Comparison of ENCODE assay signal across 15 cellular contexts in the genomic region with DNA sequence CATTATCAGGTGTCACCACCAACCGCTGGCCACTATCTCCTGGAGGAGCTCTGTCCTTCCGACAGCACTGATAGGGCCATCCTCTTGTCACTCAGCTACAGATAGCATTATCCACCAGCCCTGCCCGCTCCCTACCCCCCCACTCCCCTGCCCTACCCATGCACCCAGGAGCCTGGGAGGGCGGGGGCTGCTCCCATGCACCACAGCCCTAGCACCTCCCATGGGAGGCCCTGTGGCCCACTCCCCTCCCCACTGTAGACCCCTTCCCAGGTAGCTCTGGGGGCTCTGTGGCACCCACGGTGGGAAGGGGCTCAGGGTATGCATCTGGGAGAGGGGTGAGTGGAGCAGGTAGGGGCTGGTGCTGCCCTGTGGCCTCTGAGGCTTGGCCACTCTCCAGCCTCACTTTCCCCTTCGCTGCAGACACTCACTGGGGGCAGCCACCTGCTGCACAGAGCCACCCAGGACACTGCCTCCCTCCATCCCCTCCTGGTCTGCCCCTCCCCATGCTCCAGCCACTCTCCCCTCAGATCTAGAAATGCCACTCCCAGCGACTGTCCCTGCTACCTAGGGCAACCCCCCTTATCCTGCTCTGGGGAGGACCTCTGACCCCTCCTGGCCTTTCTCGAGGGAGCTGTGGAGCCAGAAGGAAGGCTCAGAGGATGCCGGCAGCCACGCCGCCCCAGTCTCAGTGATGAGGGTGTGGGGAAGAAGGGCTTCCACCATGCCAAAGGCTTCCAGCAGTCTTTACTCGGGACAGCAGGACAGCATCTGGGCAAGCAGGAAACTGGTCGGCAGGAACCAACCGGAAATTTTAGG. TPM values are rescaled to one million over a fixed set of nuclear protein-coding genes. Genes with fewer than 3 reads are reported as not detected.
DNase-seq lines count a peak whose midpoint lies in the region; ATAC-seq, FAIRE-seq and TF ChIP-seq lines count a peak whose summit lies in the region.
"Had no signal": no experiment of that assay in that cellular context is flagged by ENCODE, and none has a peak within 500 bp of the region (broad histone marks: within the 10 kb centered on the region; RNA-seq: fewer than 3 reads in every experiment).

No MANE protein-coding gene starts in this region.

- H3K4ac ChIP-seq in H9 (ENCODE audit: low read depth, low read length) = no peak overlapping the region

- TF ChIP-seq CTCF in BE2C (IDR thresholded peaks at IDR 0.05; ENCODE audit: low read depth, low read length) (no peak), H9 (conservative IDR thresholded peaks at IDR 0.05) (no peak), K562 (IDR thresholded peaks at IDR 0.05 in 2 of 3, conservative IDR thresholded peaks at IDR 0.05 in 1 of 3; ENCODE audit: insufficient read depth in 2 of 3, low read depth in 1 of 3, low read length in 3 of 3) (no peak), mucosa of descending colon (IDR thresholded peaks at IDR 0.05) (no peak)

- no peak for TF ChIP-seq POLR2A in K562 (conservative IDR thresholded peaks at IDR 0.05)

- intact Hi-C loops in K562 (cut with micrococcal nuclease) (no loop called here), mucosa of descending colon (cut with DNase I, micrococcal nuclease) (no loop called here)

- H3K56ac ChIP-seq in H9 (ENCODE audit: insufficient read length, low read depth, low read length) = no peak overlapping the region

- peak; percentile 72 for ATAC-seq in K562
- ATAC-seq in mucosa of descending colon = no peak
- ATAC-seq in HG02798 (IDR thresholded peaks at IDR 0.05; ENCODE audit: poor library complexity, unreplicated experiment) = no peak
- ATAC-seq in GM18909 (IDR thresholded peaks at IDR 0.05; ENCODE audit: poor library complexity, unreplicated experiment) = no peak
- ATAC-seq: activated T-cell treated with anti-CD3 and anti-CD28 coated beads, Interleukin-2, amount 50 U/mL, for 4 hours; heart right ventricle had no signal

- H3K36me3 Mint-ChIP-seq in H9 (ENCODE audit: insufficient read depth in 1 of 3, low read depth in 3 of 3) = no peaks in the 10 kb centered on the region

- DNase-seq in BE2C = peak; percentile 6
- peak; percentile 39 for DNase-seq in H9
- peak; percentile 76 to 91 (median 88) for DNase-seq in K562 (ENCODE audit: extremely low read depth in 1 of 4, low spot score in 3 of 4)
- peak in 2 of 3 donors; percentile 15 to 37 for DNase-seq in mucosa of descending colon
- DNase-seq in KG1 (lab: John Stamatoyannopoulos, UW) = no peak
- no peak for DNase-seq in MG63
- DNase-seq: activated T-cell treated with anti-CD3 and anti-CD28 coated beads, Interleukin-2, amount 50 U/mL, for 4 hours; heart right ventricle; mammary epithelial cell had no signal

- H3K4me1 Mint-ChIP-seq in H9 = peaks cover 11 to 26% of the 10 kb centered on the region in 2 experiments

- H4K20me1 ChIP-seq in H9 (ENCODE audit: control insufficient read depth, insufficient read depth, insufficient read length) = no peaks in the 10 kb centered on the region
- H4K20me1 ChIP-seq in K562 (replicated peaks; ENCODE audit: control insufficient read depth, insufficient read depth, low read length) = no peaks in the 10 kb centered on the region

- H3K27me3 ChIP-seq in BE2C (no peaks in the 10 kb centered on the region), H9 (ENCODE audit: insufficient read depth, low read length) (no peaks in the 10 kb centered on the region), K562 (ENCODE audit: control insufficient read depth in 2 of 2, insufficient read depth in 2 of 2, low read length in 2 of 2) (peaks cover 0 to 21% of the 10 kb centered on the region in 2 experiments; a peak in 2 of 5 replicates), MG63 (no peaks in the 10 kb centered on the region)

- peak; percentile 82 for FAIRE-seq in K562 (lab: Jason Lieb, UNC)
- FAIRE-seq: endometrium, TTC549 had no signal

- BruUV-seq in K562 (replicated peaks; lab: Mats Ljungman, UMichigan) = no TSS peak

- H2AFZ ChIP-seq in H9 (ENCODE audit: low read length) = no peak overlapping the region
- peak overlapping the region; percentile 50 for H2AFZ ChIP-seq in K562 (ENCODE audit: low read depth, low read length)

- WGBS in H9 (ENCODE audit: extremely low coverage, insufficient read length, low lambda C conversion rate) = no CpG with 5 or more reads among the region's 14 CpGs
- WGBS in K562 (ENCODE audit: insufficient coverage, low coverage, missing lambda C conversion rate) = 7% methylated on average over 11 of the region's 14 CpGs

- no peaks in the 10 kb centered on the region for H3K27me3 Mint-ChIP-seq in H9 (ENCODE audit: low read depth)

- H2BK15ac ChIP-seq in H9 (ENCODE audit: low read depth, low read length) = no peak overlapping the region

- H4K91ac ChIP-seq in H9 (ENCODE audit: insufficient read length, low read depth, low read length) = no peak overlapping the region

- no peak overlapping the region for H3K18ac ChIP-seq in H9 (ENCODE audit: insufficient read length, low read depth, low read length)

- POLR2A ChIA-PET in K562 (lab: Yijun Ruan, JAX) = interaction anchor here (0.6 to 1.2 kb wide), 3 partner anchors 14 to 39 kb away, joined by 3 to 5 read pairs (median 3); no protein-coding TSS in a partner anchor

- H3K36me3 ChIP-seq in BE2C (no peaks in the 10 kb centered on the region), K562 (ENCODE audit: control insufficient read depth, insufficient read depth, low read length) (no peaks in the 10 kb centered on the region), mucosa of descending colon (ENCODE audit: low read depth) (no peaks in the 10 kb centered on the region), MG63 (no peaks in the 10 kb centered on the region)
- H3K36me3 ChIP-seq: heart right ventricle, prostate gland had no signal

- H3T11ph ChIP-seq in H9 (ENCODE audit: low read length) = no peak overlapping the region

- no peaks in the 10 kb centered on the region for H3K9me1 ChIP-seq in K562 (ENCODE audit: control insufficient read depth, insufficient read depth, low read length)

- H3K4me2 ChIP-seq in H9 (ENCODE audit: insufficient read depth, insufficient read length, low read length) (no peak overlapping the region), K562 (ENCODE audit: insufficient read depth, low read length) (peak overlapping the region; percentile 34; the same call in 1 of the 2 replicates)

- H2BK20ac ChIP-seq in H9 (ENCODE audit: low read depth, low read length, poor library complexity, severe bottlenecking) = no peak overlapping the region

- H2BK120ac ChIP-seq in H9 (ENCODE audit: low read depth, low read length, poor library complexity, severe bottlenecking) = no peak overlapping the region

- H3K9me3 Mint-ChIP-seq in H9 = no peaks in the 10 kb centered on the region
- H3K9me3 Mint-ChIP-seq: activated T-cell treated with anti-CD3 and anti-CD28 coated beads, Interleukin-2, amount 50 U/mL, for 4 hours had no signal

- no peak overlapping the region for H3K4me3 ChIP-seq in BE2C (ENCODE audit: low read depth, low read length)
- no peak overlapping the region for H3K4me3 ChIP-seq in K562
- no peak overlapping the region for H3K4me3 ChIP-seq in mucosa of descending colon
- no peak overlapping the region for H3K4me3 ChIP-seq in MG63
- H3K4me3 ChIP-seq: heart right ventricle, prostate gland had no signal

- H3K9me3 ChIP-seq in BE2C (no peaks in the 10 kb centered on the region), H9 (ENCODE audit: control insufficient read depth, low read depth, low read length) (no peaks in the 10 kb centered on the region), K562 (replicated peaks; ENCODE audit: control insufficient read depth, insufficient read depth, low read depth, low read length) (no peaks in the 10 kb centered on the region), mucosa of descending colon (no peaks in the 10 kb centered on the region), MG63 (no peaks in the 10 kb centered on the region)
- H3K9me3 ChIP-seq: heart right ventricle, prostate gland had no signal

- H3K4me3 Mint-ChIP-seq in H9 = no peak overlapping the region
- H3K4me3 Mint-ChIP-seq: activated T-cell treated with anti-CD3 and anti-CD28 coated beads, Interleukin-2, amount 50 U/mL, for 4 hours had no signal

- no peak overlapping the region for H4K5ac ChIP-seq in H9 (ENCODE audit: insufficient read length, low read depth, low read length)

- no peak for TF ChIP-seq RAD21 in K562 (CRISPR knock-in tag; conservative IDR thresholded peaks at IDR 0.05 in 1 of 2, IDR thresholded peaks at IDR 0.05 in 1 of 2)

- H3K27ac Mint-ChIP-seq in H9 = no peak overlapping the region

- CTCF ChIA-PET in K562 (lab: Yijun Ruan, JAX; ENCODE audit: low intra/inter-chr PET ratio) = interaction anchor here (0.5 kb wide), 1 partner anchor 90 kb away, joined by 3 read pairs; no protein-coding TSS in a partner anchor

- H3K23ac ChIP-seq in H9 (ENCODE audit: insufficient read length, low read depth, low read length) = no peak overlapping the region

- no peak overlapping the region for H2BK12ac ChIP-seq in H9 (ENCODE audit: insufficient read length, low read depth, low read length)

- H3K4me1 ChIP-seq in BE2C (no peaks in the 10 kb centered on the region), H9 (ENCODE audit: insufficient read depth, low read length) (no peaks in the 10 kb centered on the region), K562 (replicated peaks in 1 of 2; ENCODE audit: control insufficient read depth in 2 of 2, insufficient read depth in 2 of 2, low read length in 2 of 2) (peaks cover 20 to 80% of the 10 kb centered on the region in 2 experiments), mucosa of descending colon (ENCODE audit: low read depth) (no peaks in the 10 kb centered on the region)

- H3K9ac ChIP-seq in H9 (ENCODE audit: extremely low read depth, insufficient read length, low read length) (no peak overlapping the region), K562 (ENCODE audit: insufficient read depth in 1 of 2, low read depth in 2 of 2, low read length in 2 of 2) (peak overlapping the region in 1 of 2 experiments; percentile 38; a peak in 2 of 4 replicates)

- H3K79me2 ChIP-seq in H9 (ENCODE audit: insufficient read depth, low read length) = no peaks in the 10 kb centered on the region
- H3K79me2 ChIP-seq in K562 (ENCODE audit: control insufficient read depth, insufficient read depth, low read length) = no peaks in the 10 kb centered on the region

- no peak overlapping the region for H3K27ac ChIP-seq in H9 (ENCODE audit: insufficient read length, low read depth, low read length)
- no peak overlapping the region for H3K27ac ChIP-seq in K562 (ENCODE audit: extremely low read depth, low read depth, low read length)
- H3K27ac ChIP-seq: C4-2B had no signal

- H2AK5ac ChIP-seq in H9 (ENCODE audit: insufficient read length, low read length) = no peak overlapping the region

- H3K14ac ChIP-seq in H9 (ENCODE audit: insufficient read depth, low read length) = no peak overlapping the region

- H3K23me2 ChIP-seq in H9 (ENCODE audit: insufficient read length, low read depth, low read length, poor library complexity, severe bottlenecking) = no peaks in the 10 kb centered on the region

- H4K8ac ChIP-seq in H9 (replicated peaks; ENCODE audit: insufficient read length, low read depth, low read length) = no peak overlapping the region

- in situ Hi-C loops in K562 (cut with MboI) = no loop called here

- no peaks in the 10 kb centered on the region for H3K79me1 ChIP-seq in H9 (ENCODE audit: insufficient read depth, low read depth, low read length, poor library complexity, severe bottlenecking)

- peak; percentile 54; the same call in 1 of the 2 replicates for TF ChIP-seq EP300 in K562 (IDR thresholded peaks at IDR 0.05; ENCODE audit: low read length)

- no peak overlapping the region for H2BK5ac ChIP-seq in H9 (ENCODE audit: insufficient read length, low read length)

RNA-seq across cellular contexts. Expression of a gene that starts 58.5 kb away (rescaled TPM):
- not detected for polyA plus RNA-seq in BE2C (2012; ENCODE audit: insufficient read depth, insufficient read length, low read depth)
- total RNA-seq in H9 (2021) = 0.66 and 0.77 TPM in 2 replicates
- 0.44 and 0.51 TPM in 2 replicates for total RNA-seq in K562 (2011; cell fraction: chromatin; rRNA removed; ENCODE audit: low replicate concordance)
- 0.26 and 0.67 TPM in 2 replicates for total RNA-seq in K562 (2011; cell fraction: nucleolus; rRNA removed)
- total RNA-seq in K562 (2011; cell fraction: nucleoplasm; rRNA removed) = 0.37 and 0.61 TPM in 2 replicates
- 0.04 TPM in 1 of 2 replicates, not detected in the other for total RNA-seq in K562 (2014; rRNA removed)
- 0.04 TPM in 1 of 2 replicates, not detected in the other for total RNA-seq in K562 (2014; rRNA removed; fragmentation: Illumina TruSeq; extraction: Trizol)
- not detected in 2 replicates for total RNA-seq in K562 (2015; rRNA removed; fragmentation: Illumina TruSeq; extraction: Trizol)
- 0.04 and 0.16 TPM in 2 replicates for total RNA-seq in K562 (2021)
- 0.10 and 0.12 TPM in 2 replicates for polyA plus RNA-seq in K562 (2011; rRNA removed)
- polyA plus RNA-seq in K562 (2011; cell fraction: cytosol; rRNA removed) = 0.09 and 0.19 TPM in 2 replicates
- polyA plus RNA-seq in K562 (2011; cell fraction: nucleus; rRNA removed) = 0.30 and 0.39 TPM in 2 replicates
- polyA plus RNA-seq in K562 (2012) = 0.12 and 0.19 TPM in 2 replicates
- polyA plus RNA-seq in K562 (2014; fragmentation: Illumina TruSeq; extraction: Trizol) = 0.03 and 0.07 TPM in 2 replicates
- polyA plus RNA-seq in K562 (2014; fragmentation: Nextera tagmentation; extraction: Ambion mirVana) = not detected
- polyA plus RNA-seq in K562 (2014; rRNA removed) = 0.07 and 0.17 TPM in 2 replicates
- 0.25 and 0.36 TPM in 2 replicates for polyA minus RNA-seq in K562 (2011; rRNA and poly(A)+ RNA removed)
- polyA minus RNA-seq in K562 (2011; cell fraction: cytosol; rRNA and poly(A)+ RNA removed) = 0.46 TPM in 1 of 2 replicates, not detected in the other
- polyA minus RNA-seq in K562 (2011; cell fraction: nucleus; rRNA and poly(A)+ RNA removed) = 0.11 and 0.13 TPM in 2 replicates
- total RNA-seq in mucosa of descending colon = 10 to 100 TPM in 1 of 3 donors, 1 to 10 TPM in 2; 1.7 to 12.7 (median 2.4) TPM
- total RNA-seq in MG63 (2014; rRNA removed; shearing (Covaris generic); ENCODE audit: low replicate concordance) = 10.8 and 11.3 TPM in 2 replicates

Comparison
In these comparisons a context has a peak if more than half of its experiments do, and no peak if none do; other contexts are left out.
1. DNase-seq: peak in BE2C (single experiment), H9 (single experiment), K562 (4 of 4) and mucosa of descending colon (2 of 3); none in KG1 (single experiment) and MG63 (single experiment).